In the genomic region with DNA sequence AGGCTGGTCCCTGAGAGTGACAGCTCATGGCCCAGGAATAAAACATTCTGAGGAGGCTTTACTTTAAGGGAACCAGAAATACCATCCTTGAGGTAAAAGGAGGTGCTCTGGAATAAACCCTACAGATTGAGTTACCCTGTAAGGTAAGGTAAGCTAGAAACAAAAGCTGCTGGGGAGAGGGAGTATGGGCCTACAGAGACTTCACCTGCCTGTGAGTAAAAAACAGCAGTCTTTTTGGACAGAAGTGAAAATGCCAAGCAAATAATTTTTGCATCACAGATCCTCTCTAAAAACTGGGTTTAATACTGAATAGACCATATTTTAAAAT, we compare ENCODE assay signal across 8 cellular contexts. TPM values are rescaled to one million over a fixed set of nuclear protein-coding genes. Genes with fewer than 3 reads are reported as not detected.
DNase-seq lines count a peak whose midpoint lies in the region; ATAC-seq and TF ChIP-seq lines count a peak whose summit lies in the region.

No MANE protein-coding gene starts in this region.

- no peak overlapping the region for H2AFZ ChIP-seq in neural cell (ENCODE audit: low read depth, low read length)

- peaks cover 3% of the 10 kb centered on the region for H4K20me1 ChIP-seq in neural cell (ENCODE audit: insufficient read depth)

- TF ChIP-seq RAD21 in neural cell (conservative IDR thresholded peaks at IDR 0.05): no peak

- TF ChIP-seq CTCF in AG04450 (IDR thresholded peaks at IDR 0.05; ENCODE audit: low read depth, low read length) (no peak), neural cell (IDR thresholded peaks at IDR 0.05; ENCODE audit: poor library complexity, severe bottlenecking) (no peak)

- no peak for TF ChIP-seq EP300 in neural cell (conservative IDR thresholded peaks at IDR 0.05; ENCODE audit: poor library complexity, severe bottlenecking)

- CTCF ChIA-PET in AG04450 (lab: Charles Lee): interaction anchor here (0.5 to 2.4 kb wide), 6 partner anchors 26 to 261 kb away, joined by 3 to 10 read pairs (median 6); no protein-coding TSS in a partner anchor

- ATAC-seq in GM19467 (IDR thresholded peaks at IDR 0.05; ENCODE audit: unreplicated experiment): no peak

- H3K79me2 ChIP-seq in neural cell (replicated peaks; ENCODE audit: insufficient read depth, low read length): peaks cover 45% of the 10 kb centered on the region

- no peaks in the 10 kb centered on the region for H3K36me3 ChIP-seq in KOPT-K1 (ENCODE audit: insufficient read depth, low read length)
- H3K36me3 ChIP-seq in neural cell (ENCODE audit: insufficient read depth, low read length): no peaks in the 10 kb centered on the region

- POLR2A ChIA-PET in AG04450 (lab: Yijun Ruan, JAX): interaction anchor here (1.2 to 3.1 kb wide), 6 partner anchors 22 to 41 kb away, joined by 5 to 26 read pairs (median 10); no protein-coding TSS in a partner anchor

- H3K27ac ChIP-seq in AG04450 (ENCODE audit: low read depth, low read length): peak overlapping the region; percentile 83
- H3K27ac ChIP-seq in KOPT-K1 (ENCODE audit: low read depth, low read length, poor library complexity, severe bottlenecking): peak overlapping the region; percentile 1
- H3K27ac ChIP-seq in cingulate gyrus (ENCODE audit: low read depth, low read length): peak overlapping the region; percentile 92
- peak overlapping the region; percentile 100 for H3K27ac ChIP-seq in neural cell (ENCODE audit: low read length)

- peak overlapping the region; percentile 93 for H3K9ac ChIP-seq in neural cell (ENCODE audit: low read length)

- H3K4me3 ChIP-seq in AG04450 (ENCODE audit: low read depth, low read length) (no peak overlapping the region; the same call in 1 of the 2 replicates), neural cell (ENCODE audit: low read length) (no peak overlapping the region)

- peaks cover 16% of the 10 kb centered on the region for H3F3A ChIP-seq in neural cell (ENCODE audit: insufficient read depth, low read length, poor library complexity, severe bottlenecking)

- no peaks in the 10 kb centered on the region for H3K27me3 ChIP-seq in AG04450 (ENCODE audit: control insufficient read depth, insufficient read depth, low read length)
- H3K27me3 ChIP-seq in neural cell (ENCODE audit: insufficient read depth, low read depth, low read length): no peaks in the 10 kb centered on the region

- no peak for DNase-seq in AG04450 (ENCODE audit: low read depth, low spot score)
- no peak for DNase-seq in NCI-H2196 treated with DMSO at 0.1 percent for 48 hours (lab: John Stamatoyannopoulos, UW; ENCODE audit: unreplicated experiment)
- no peak for DNase-seq in DMS153 treated with DMSO at 0.1 percent for 48 hours (lab: John Stamatoyannopoulos, UW; ENCODE audit: unreplicated experiment)
- DNase-seq in globus pallidus (ENCODE audit: low spot score): no peak

- no peaks in the 10 kb centered on the region for H3K9me3 ChIP-seq in AG04450 (ENCODE audit: control insufficient read depth, insufficient read depth, low read length)
- no peaks in the 10 kb centered on the region for H3K9me3 ChIP-seq in KOPT-K1 (ENCODE audit: insufficient read depth, low read length, poor library complexity, severe bottlenecking)
- H3K9me3 ChIP-seq in neural cell (ENCODE audit: low read length): no peaks in the 10 kb centered on the region

- H3K9me2 ChIP-seq in neural cell (ENCODE audit: insufficient read depth, low read length): no peaks in the 10 kb centered on the region

- H3K4me2 ChIP-seq in neural cell (ENCODE audit: low read length): no peak overlapping the region

TF ChIP-seq in neural cell, 6 proteins besides CTCF, POLR2A, EP300 and RAD21:
- no peak for TF ChIP-seq POLR2AphosphoS5 (IDR thresholded peaks at IDR 0.05)
- no peak for TF ChIP-seq TAF1 (IDR thresholded peaks at IDR 0.05; ENCODE audit: low read depth)
- no peak for TF ChIP-seq EZH2 (IDR thresholded peaks at IDR 0.05; ENCODE audit: borderline replicate concordance, insufficient read depth, low read length, poor library complexity, severe bottlenecking)
- no peak for TF ChIP-seq SMC3 (conservative IDR thresholded peaks at IDR 0.05; ENCODE audit: poor library complexity)
- TF ChIP-seq MXI1 (conservative IDR thresholded peaks at IDR 0.05; ENCODE audit: poor library complexity, severe bottlenecking): no peak
- TF ChIP-seq, protein P1, sequence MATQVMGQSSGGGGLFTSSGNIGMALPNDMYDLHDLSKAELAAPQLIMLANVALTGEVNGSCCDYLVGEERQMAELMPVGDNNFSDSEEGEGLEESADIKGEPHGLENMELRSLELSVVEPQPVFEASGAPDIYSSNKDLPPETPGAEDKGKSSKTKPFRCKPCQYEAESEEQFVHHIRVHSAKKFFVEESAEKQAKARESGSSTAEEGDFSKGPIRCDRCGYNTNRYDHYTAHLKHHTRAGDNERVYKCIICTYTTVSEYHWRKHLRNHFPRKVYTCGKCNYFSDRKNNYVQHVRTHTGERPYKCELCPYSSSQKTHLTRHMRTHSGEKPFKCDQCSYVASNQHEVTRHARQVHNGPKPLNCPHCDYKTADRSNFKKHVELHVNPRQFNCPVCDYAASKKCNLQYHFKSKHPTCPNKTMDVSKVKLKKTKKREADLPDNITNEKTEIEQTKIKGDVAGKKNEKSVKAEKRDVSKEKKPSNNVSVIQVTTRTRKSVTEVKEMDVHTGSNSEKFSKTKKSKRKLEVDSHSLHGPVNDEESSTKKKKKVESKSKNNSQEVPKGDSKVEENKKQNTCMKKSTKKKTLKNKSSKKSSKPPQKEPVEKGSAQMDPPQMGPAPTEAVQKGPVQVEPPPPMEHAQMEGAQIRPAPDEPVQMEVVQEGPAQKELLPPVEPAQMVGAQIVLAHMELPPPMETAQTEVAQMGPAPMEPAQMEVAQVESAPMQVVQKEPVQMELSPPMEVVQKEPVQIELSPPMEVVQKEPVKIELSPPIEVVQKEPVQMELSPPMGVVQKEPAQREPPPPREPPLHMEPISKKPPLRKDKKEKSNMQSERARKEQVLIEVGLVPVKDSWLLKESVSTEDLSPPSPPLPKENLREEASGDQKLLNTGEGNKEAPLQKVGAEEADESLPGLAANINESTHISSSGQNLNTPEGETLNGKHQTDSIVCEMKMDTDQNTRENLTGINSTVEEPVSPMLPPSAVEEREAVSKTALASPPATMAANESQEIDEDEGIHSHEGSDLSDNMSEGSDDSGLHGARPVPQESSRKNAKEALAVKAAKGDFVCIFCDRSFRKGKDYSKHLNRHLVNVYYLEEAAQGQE (IDR thresholded peaks at IDR 0.05; ENCODE audit: borderline replicate concordance): no peak

RNA-seq across cellular contexts. Expression of a gene that starts 41.2 kb away (rescaled TPM):
- polyA plus RNA-seq in AG04450 (2011; rRNA removed) (596 and 687 TPM in 2 replicates), neural cell (120 and 123 TPM in 2 replicates)
- polyA minus RNA-seq in AG04450 (2011; rRNA and poly(A)+ RNA removed): 1,327 and 1,683 TPM in 2 replicates
- 248 and 272 TPM in 2 replicates for polyA minus RNA-seq in neural cell

RNA-seq across cellular contexts. Expression of a gene that starts 56.5 kb away (rescaled TPM):
- polyA plus RNA-seq in AG04450 (2011; rRNA removed) (6.1 and 9.8 TPM in 2 replicates), neural cell (0.62 TPM in 1 of 2 replicates, not detected in the other)
- polyA minus RNA-seq in AG04450 (2011; rRNA and poly(A)+ RNA removed): 5.1 and 5.7 TPM in 2 replicates
- polyA minus RNA-seq in neural cell: 0.73 TPM in 1 of 2 replicates, not detected in the other

Comparison
In these comparisons a context has a peak if more than half of its experiments do, and no peak if none do; other contexts are left out.
1. H3K27ac ChIP-seq: peak in every context shown above with its lines; median percentile 100 in neural cell; 92 in cingulate gyrus; 83 in AG04450; 1 in KOPT-K1.